1 cellular context compared by ENCODE assay signal in the genomic region with DNA sequence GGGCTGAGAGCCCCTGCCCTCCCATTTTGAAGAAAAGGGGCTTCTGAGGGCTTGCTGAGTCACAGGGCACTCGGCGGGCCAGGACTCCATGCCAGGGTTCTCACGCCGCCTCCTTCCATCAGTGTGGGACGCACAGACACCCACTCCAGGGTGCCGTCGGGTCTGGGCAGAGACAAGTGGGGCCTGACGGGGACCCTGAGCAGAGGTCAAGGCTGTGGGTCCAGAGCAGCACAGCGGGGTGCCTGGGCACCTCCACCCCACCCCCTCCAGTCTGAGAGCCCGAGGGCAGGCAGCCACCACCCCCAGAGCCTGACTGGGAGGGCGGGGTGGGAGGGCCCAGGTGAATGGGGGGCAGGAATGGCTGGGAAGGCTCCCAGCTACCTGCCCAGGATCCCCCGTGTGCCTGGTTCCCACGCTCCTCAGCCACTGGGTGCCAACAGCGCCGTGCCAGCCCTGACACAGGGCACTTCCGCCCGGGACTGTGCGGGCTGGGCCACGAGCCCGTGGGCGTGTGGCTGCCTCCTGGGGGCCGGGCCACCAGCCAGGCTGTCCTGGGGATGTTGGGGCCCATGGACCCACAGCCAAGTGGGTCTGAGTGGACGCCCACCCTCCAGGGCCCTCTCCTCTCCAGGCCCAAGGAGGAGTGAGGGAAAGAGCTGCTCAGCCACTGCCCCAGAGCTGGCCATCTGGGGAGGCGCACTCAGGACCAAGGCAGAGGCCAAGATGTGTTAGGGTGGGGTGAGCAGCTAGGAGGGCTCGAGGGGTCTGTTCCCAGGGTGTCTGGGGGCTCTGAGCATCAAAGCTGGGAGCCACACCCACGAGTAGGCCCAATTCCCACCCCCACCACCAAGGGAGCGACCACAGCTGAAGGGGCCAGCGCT.
TF ChIP-seq lines count a peak whose summit lies in the region.

No MANE protein-coding gene starts in this region.

TF ChIP-seq in HepG2, 621 proteins besides CTCF, POLR2A, EP300 and RAD21:
- TF ChIP-seq, protein P1, sequence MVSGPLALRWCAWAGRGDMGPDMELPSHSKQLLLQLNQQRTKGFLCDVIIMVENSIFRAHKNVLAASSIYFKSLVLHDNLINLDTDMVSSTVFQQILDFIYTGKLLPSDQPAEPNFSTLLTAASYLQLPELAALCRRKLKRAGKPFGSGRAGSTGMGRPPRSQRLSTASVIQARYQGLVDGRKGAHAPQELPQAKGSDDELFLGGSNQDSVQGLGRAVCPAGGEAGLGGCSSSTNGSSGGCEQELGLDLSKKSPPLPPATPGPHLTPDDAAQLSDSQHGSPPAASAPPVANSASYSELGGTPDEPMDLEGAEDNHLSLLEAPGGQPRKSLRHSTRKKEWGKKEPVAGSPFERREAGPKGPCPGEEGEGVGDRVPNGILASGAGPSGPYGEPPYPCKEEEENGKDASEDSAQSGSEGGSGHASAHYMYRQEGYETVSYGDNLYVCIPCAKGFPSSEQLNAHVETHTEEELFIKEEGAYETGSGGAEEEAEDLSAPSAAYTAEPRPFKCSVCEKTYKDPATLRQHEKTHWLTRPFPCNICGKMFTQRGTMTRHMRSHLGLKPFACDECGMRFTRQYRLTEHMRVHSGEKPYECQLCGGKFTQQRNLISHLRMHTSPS (CRISPR knock-in tag; IDR thresholded peaks at IDR 0.05; ENCODE audit: low read depth), result no peak
- TF ChIP-seq IRX3 (CRISPR knock-in tag; IDR thresholded peaks at IDR 0.05; ENCODE audit: borderline replicate concordance, low read depth) (no peak), ZNF230 (CRISPR knock-in tag; IDR thresholded peaks at IDR 0.05) (no peak), FOSL1 (CRISPR knock-in tag; IDR thresholded peaks at IDR 0.05; ENCODE audit: borderline replicate concordance) (no peak), ZNF737 (CRISPR knock-in tag; IDR thresholded peaks at IDR 0.05; ENCODE audit: borderline replicate concordance) (no peak), ZNF431 (CRISPR knock-in tag; IDR thresholded peaks at IDR 0.05; ENCODE audit: borderline replicate concordance, low read depth) (no peak), RORA (CRISPR knock-in tag; IDR thresholded peaks at IDR 0.05) (no peak), ZNF136 (CRISPR knock-in tag; IDR thresholded peaks at IDR 0.05; ENCODE audit: low read depth) (no peak), GFI1 (CRISPR knock-in tag; IDR thresholded peaks at IDR 0.05; ENCODE audit: borderline replicate concordance) (no peak), SNAPC2 (CRISPR knock-in tag; IDR thresholded peaks at IDR 0.05) (no peak), ZNF556 (CRISPR knock-in tag; IDR thresholded peaks at IDR 0.05; ENCODE audit: borderline replicate concordance) (no peak), ATM (IDR thresholded peaks at IDR 0.05; ENCODE audit: borderline replicate concordance) (no peak), CREB1 (IDR thresholded peaks at IDR 0.05) (no peak), CREB1 (CRISPR knock-in tag; IDR thresholded peaks at IDR 0.05) (no peak), ZNF839 (CRISPR knock-in tag; IDR thresholded peaks at IDR 0.05; ENCODE audit: borderline replicate concordance) (no peak), ZNF598 (CRISPR knock-in tag; IDR thresholded peaks at IDR 0.05; ENCODE audit: borderline replicate concordance) (no peak)
- TF ChIP-seq, protein P2, sequence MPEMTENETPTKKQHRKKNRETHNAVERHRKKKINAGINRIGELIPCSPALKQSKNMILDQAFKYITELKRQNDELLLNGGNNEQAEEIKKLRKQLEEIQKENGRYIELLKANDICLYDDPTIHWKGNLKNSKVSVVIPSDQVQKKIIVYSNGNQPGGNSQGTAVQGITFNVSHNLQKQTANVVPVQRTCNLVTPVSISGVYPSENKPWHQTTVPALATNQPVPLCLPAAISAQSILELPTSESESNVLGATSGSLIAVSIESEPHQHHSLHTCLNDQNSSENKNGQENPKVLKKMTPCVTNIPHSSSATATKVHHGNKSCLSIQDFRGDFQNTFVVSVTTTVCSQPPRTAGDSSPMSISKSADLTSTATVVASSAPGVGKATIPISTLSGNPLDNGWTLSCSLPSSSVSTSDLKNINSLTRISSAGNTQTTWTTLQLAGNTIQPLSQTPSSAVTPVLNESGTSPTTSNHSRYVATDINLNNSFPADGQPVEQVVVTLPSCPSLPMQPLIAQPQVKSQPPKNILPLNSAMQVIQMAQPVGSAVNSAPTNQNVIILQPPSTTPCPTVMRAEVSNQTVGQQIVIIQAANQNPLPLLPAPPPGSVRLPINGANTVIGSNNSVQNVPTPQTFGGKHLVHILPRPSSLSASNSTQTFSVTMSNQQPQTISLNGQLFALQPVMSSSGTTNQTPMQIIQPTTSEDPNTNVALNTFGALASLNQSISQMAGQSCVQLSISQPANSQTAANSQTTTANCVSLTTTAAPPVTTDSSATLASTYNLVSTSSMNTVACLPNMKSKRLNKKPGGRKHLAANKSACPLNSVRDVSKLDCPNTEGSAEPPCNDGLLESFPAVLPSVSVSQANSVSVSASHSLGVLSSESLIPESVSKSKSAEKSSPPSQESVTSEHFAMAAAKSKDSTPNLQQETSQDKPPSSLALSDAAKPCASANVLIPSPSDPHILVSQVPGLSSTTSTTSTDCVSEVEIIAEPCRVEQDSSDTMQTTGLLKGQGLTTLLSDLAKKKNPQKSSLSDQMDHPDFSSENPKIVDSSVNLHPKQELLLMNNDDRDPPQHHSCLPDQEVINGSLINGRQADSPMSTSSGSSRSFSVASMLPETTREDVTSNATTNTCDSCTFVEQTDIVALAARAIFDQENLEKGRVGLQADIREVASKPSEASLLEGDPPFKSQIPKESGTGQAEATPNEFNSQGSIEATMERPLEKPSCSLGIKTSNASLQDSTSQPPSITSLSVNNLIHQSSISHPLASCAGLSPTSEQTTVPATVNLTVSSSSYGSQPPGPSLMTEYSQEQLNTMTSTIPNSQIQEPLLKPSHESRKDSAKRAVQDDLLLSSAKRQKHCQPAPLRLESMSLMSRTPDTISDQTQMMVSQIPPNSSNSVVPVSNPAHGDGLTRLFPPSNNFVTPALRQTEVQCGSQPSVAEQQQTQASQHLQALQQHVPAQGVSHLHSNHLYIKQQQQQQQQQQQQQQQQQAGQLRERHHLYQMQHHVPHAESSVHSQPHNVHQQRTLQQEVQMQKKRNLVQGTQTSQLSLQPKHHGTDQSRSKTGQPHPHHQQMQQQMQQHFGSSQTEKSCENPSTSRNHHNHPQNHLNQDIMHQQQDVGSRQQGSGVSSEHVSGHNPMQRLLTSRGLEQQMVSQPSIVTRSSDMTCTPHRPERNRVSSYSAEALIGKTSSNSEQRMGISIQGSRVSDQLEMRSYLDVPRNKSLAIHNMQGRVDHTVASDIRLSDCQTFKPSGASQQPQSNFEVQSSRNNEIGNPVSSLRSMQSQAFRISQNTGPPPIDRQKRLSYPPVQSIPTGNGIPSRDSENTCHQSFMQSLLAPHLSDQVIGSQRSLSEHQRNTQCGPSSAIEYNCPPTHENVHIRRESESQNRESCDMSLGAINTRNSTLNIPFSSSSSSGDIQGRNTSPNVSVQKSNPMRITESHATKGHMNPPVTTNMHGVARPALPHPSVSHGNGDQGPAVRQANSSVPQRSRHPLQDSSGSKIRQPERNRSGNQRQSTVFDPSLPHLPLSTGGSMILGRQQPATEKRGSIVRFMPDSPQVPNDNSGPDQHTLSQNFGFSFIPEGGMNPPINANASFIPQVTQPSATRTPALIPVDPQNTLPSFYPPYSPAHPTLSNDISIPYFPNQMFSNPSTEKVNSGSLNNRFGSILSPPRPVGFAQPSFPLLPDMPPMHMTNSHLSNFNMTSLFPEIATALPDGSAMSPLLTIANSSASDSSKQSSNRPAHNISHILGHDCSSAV (CRISPR knock-in tag; IDR thresholded peaks at IDR 0.05; ENCODE audit: borderline replicate concordance), result no peak
- TF ChIP-seq, protein P3, sequence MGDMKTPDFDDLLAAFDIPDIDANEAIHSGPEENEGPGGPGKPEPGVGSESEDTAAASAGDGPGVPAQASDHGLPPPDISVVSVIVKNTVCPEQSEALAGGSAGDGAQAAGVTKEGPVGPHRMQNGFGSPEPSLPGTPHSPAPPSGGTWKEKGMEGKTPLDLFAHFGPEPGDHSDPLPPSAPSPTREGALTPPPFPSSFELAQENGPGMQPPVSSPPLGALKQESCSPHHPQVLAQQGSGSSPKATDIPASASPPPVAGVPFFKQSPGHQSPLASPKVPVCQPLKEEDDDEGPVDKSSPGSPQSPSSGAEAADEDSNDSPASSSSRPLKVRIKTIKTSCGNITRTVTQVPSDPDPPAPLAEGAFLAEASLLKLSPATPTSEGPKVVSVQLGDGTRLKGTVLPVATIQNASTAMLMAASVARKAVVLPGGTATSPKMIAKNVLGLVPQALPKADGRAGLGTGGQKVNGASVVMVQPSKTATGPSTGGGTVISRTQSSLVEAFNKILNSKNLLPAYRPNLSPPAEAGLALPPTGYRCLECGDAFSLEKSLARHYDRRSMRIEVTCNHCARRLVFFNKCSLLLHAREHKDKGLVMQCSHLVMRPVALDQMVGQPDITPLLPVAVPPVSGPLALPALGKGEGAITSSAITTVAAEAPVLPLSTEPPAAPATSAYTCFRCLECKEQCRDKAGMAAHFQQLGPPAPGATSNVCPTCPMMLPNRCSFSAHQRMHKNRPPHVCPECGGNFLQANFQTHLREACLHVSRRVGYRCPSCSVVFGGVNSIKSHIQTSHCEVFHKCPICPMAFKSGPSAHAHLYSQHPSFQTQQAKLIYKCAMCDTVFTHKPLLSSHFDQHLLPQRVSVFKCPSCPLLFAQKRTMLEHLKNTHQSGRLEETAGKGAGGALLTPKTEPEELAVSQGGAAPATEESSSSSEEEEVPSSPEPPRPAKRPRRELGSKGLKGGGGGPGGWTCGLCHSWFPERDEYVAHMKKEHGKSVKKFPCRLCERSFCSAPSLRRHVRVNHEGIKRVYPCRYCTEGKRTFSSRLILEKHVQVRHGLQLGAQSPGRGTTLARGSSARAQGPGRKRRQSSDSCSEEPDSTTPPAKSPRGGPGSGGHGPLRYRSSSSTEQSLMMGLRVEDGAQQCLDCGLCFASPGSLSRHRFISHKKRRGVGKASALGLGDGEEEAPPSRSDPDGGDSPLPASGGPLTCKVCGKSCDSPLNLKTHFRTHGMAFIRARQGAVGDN (CRISPR knock-in tag; IDR thresholded peaks at IDR 0.05), result no peak
